In the genomic region with DNA sequence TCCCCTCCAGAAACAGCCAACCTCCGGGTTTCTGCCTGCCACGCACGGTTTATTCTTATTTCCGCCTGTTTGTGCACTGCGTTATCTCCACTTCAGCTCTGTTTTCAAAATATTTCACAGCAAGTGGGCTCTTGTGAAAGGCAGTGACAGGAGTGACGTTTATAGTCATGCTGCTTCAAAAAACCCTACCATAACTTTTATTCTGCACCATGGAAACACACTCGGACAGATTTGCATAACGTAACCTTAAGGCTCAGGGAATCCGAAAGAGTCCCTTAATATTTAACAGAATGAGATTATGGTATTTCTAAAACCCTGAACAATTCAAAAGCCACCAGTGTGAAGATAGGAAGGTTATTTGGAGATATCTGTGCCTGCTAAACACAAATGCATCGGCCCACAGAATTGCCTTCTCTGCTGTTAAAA, we compare ENCODE assay signal across 8 cellular contexts. TPM values are rescaled to one million over a fixed set of nuclear protein-coding genes. Genes with fewer than 3 reads are reported as not detected.
A peak's percentile ranks its signal among the peaks of the same experiment; 100 is the strongest.
DNase-seq lines count a peak whose midpoint lies in the region; ATAC-seq, FAIRE-seq and TF ChIP-seq lines count a peak whose summit lies in the region.

No MANE protein-coding gene starts in this region.

- ATAC-seq in HCT116 = no peak
- peak; percentile 71 for ATAC-seq in GM12878
- ATAC-seq in HepG2 = peak; percentile 11; the same call in 2 of the 3 replicates

- no peaks in the 10 kb centered on the region for H3K9me3 ChIP-seq in HCT116 (ENCODE audit: control insufficient read depth in 1 of 2, insufficient read depth in 1 of 2, low read depth in 1 of 2, low read length in 2 of 2)
- peaks cover 2% of the 10 kb centered on the region; the same call in 2 of the 3 replicates for H3K9me3 ChIP-seq in GM12878 (replicated peaks; ENCODE audit: control insufficient read depth, insufficient read depth, low read length)
- H3K9me3 ChIP-seq in HepG2 (ENCODE audit: low read length) = no peaks in the 10 kb centered on the region
- H3K9me3 ChIP-seq in transverse colon = no peaks in the 10 kb centered on the region

- H3K36me3 ChIP-seq in HCT116 (ENCODE audit: control insufficient read depth in 1 of 2, insufficient read depth in 2 of 2, low read length in 2 of 2) (peaks cover under 1 to 4% of the 10 kb centered on the region in 2 experiments; a peak in 2 of 4 replicates), GM12878 (ENCODE audit: control insufficient read depth in 2 of 2, insufficient read depth in 2 of 2, low read length in 1 of 2) (0 out of 4 replicates have a peak, but pooled peaks cover 0 to 2% of the 10 kb centered on the region in 2 experiments), HepG2 (replicated peaks in 1 of 2; ENCODE audit: control insufficient read depth in 1 of 2, insufficient read depth in 2 of 2, low read length in 2 of 2) (peaks cover 1 to 6% of the 10 kb centered on the region in 2 experiments; a peak in 3 of 5 replicates), transverse colon (peaks cover 0 to 3% (median 0%) of the 10 kb centered on the region in 4 donors)

- H3K4me2 ChIP-seq in HCT116 (ENCODE audit: low read length) (peak overlapping the region; percentile 75), GM12878 (ENCODE audit: control insufficient read depth, insufficient read depth) (peak overlapping the region; percentile 88), HepG2 (ENCODE audit: low read depth, low read length) (peak overlapping the region; percentile 94)

- intact Hi-C loops in HCT116 (cut with micrococcal nuclease) = loop anchor here (1.0 to 5.0 kb wide), 2 partner anchors 62 to 82 kb away; a partner anchor contains a TSS
- intact Hi-C loops in GM12878 (cut with micrococcal nuclease; ENCODE audit: unreplicated experiment) = loop anchor here (1.0 to 10.0 kb wide), 4 partner anchors 29 to 1265 kb away; a partner anchor contains a TSS
- intact Hi-C loops in HepG2 (cut with micrococcal nuclease; ENCODE audit: unreplicated experiment) = loop anchor here (2.0 kb wide), 1 partner anchor 63 kb away; a partner anchor contains a TSS
- intact Hi-C loops in transverse colon (cut with DNase I; ENCODE audit: low total_unique reads) = no loop called here

- peaks cover 22 to 36% of the 10 kb centered on the region in 2 experiments for H3K4me1 ChIP-seq in HCT116 (ENCODE audit: control insufficient read depth in 1 of 2, insufficient read depth in 2 of 2, low read length in 2 of 2)
- H3K4me1 ChIP-seq in GM12878 (ENCODE audit: control insufficient read depth, insufficient read depth, low read length) = peaks cover 42% of the 10 kb centered on the region
- H3K4me1 ChIP-seq in HepG2 (ENCODE audit: insufficient read depth, low read length) = peaks cover 61% of the 10 kb centered on the region
- H3K4me1 ChIP-seq in transverse colon = peaks cover 10 to 48% (median 33%) of the 10 kb centered on the region in 4 donors

- POLR2A ChIA-PET in HCT116 (lab: Charles Lee) = interaction anchor here (0.6 to 2.1 kb wide), 10 partner anchors 9 to 571 kb away, joined by 3 to 18 read pairs (median 4); a partner anchor contains a TSS
- POLR2A ChIA-PET in GM12878 (lab: Charles Lee) = interaction anchor here (0.6 to 6.2 kb wide), 24 partner anchors 9 to 576 kb away, joined by 3 to 74 read pairs (median 4); a partner anchor contains a TSS
- POLR2A ChIA-PET in HepG2 (lab: Yijun Ruan, JAX) = interaction anchor here (0.6 to 2.0 kb wide), 20 partner anchors 12 to 560 kb away, joined by 3 to 45 read pairs (median 4); a partner anchor contains a TSS

- WGBS in GM12878 (ENCODE audit: insufficient coverage, insufficient replicate concordance, low lambda C conversion rate, missing lambda C conversion rate) = 0% methylated on average over 10 of the region's 10 CpGs
- 9% methylated on average over 10 of the region's 10 CpGs for WGBS in HepG2 (ENCODE audit: low lambda C conversion rate)
- WGBS in transverse colon (ENCODE audit: low coverage in 1 of 2), 2 donors = 36 to 80% methylated on average over 1 to 10 of the region's 10 CpGs

- no peaks in the 10 kb centered on the region for H4K20me1 ChIP-seq in HCT116 (ENCODE audit: insufficient read depth)
- H4K20me1 ChIP-seq in GM12878 (ENCODE audit: control insufficient read depth, insufficient read depth) = no peaks in the 10 kb centered on the region; the same call in 1 of the 2 replicates
- peaks cover 7% of the 10 kb centered on the region; the same call in 1 of the 2 replicates for H4K20me1 ChIP-seq in HepG2 (ENCODE audit: insufficient read depth, low read length)

- H2AFZ ChIP-seq in HCT116 (ENCODE audit: low read depth, low read length, poor library complexity, severe bottlenecking) = no peak overlapping the region
- no peak overlapping the region; the same call in 1 of the 2 replicates for H2AFZ ChIP-seq in GM12878 (ENCODE audit: control insufficient read depth, low read depth, low read length)
- no peak overlapping the region for H2AFZ ChIP-seq in HepG2 (ENCODE audit: low read length)

- H3K4me3 ChIP-seq in HCT116 (replicated peaks in 1 of 2; ENCODE audit: low read depth in 1 of 2, low read length in 2 of 2) (peak overlapping the region; percentile 27 to 98), NB4 (ENCODE audit: low read depth, low read length) (peak overlapping the region; percentile 68), GM12878 (peak overlapping the region; percentile 72), HepG2 (replicated peaks in 1 of 3; ENCODE audit: insufficient read depth in 1 of 3, low read depth in 2 of 3, low read length in 3 of 3) (peak overlapping the region; percentile 65 to 76 (median 73)), transverse colon (peak overlapping the region; percentile 26 to 78 (median 55))

- no peak for TF ChIP-seq RAD21 in HCT116 (IDR thresholded peaks at IDR 0.05; ENCODE audit: low read depth)
- peak; percentile 15; the same call in 1 of the 2 replicates for TF ChIP-seq RAD21 in GM12878 (IDR thresholded peaks at IDR 0.05; ENCODE audit: insufficient read depth, low read depth, low read length)
- TF ChIP-seq RAD21 in HepG2 (CRISPR knock-in tag; IDR thresholded peaks at IDR 0.05) = no peak

- peak; percentile 31 to 34 for DNase-seq in activated CD8-positive, alpha-beta memory T cell treated with anti-CD3 and anti-CD28 coated beads for 1 hour (ENCODE audit: extremely low read depth in 1 of 2, low read depth in 1 of 2)
- DNase-seq in activated CD8-positive, alpha-beta memory T cell treated with anti-CD3 and anti-CD28 coated beads, Interleukin-2, amount 50 U/mL, for 4 hours = no peak
- DNase-seq in HCT116 (ENCODE audit: low read depth, low spot score) = no peak
- DNase-seq in NB4 (ENCODE audit: low read depth) = no peak
- peak; percentile 74 for DNase-seq in GM12878 (ENCODE audit: low read depth, low spot score)
- DNase-seq in HepG2 (ENCODE audit: low spot score) = peak; percentile 21
- DNase-seq in transverse colon = no peak
- DNase-seq in NCI-H2081 treated with DMSO at 0.1 percent for 48 hours (lab: John Stamatoyannopoulos, UW) = no peak

- peak overlapping the region; percentile 75 for H3K27ac ChIP-seq in HCT116 (ENCODE audit: low read depth, low read length)
- H3K27ac ChIP-seq in GM12878 (ENCODE audit: control insufficient read depth, insufficient read depth) = peak overlapping the region; percentile 97
- H3K27ac ChIP-seq in HepG2 (ENCODE audit: extremely low read length, insufficient read depth, low read length) = peak overlapping the region; percentile 76
- H3K27ac ChIP-seq in transverse colon = peak overlapping the region; percentile 96 to 100 (median 97)

- BruUV-seq in HCT116 (replicated peaks; lab: Mats Ljungman, UMichigan) (TSS peak; percentile 99), GM12878 (replicated peaks; lab: Mats Ljungman, UMichigan) (TSS peak; percentile 100), HepG2 (replicated peaks; lab: Mats Ljungman, UMichigan) (TSS peak; percentile 99)

- CTCF ChIA-PET in HCT116 (lab: Charles Lee) (interaction anchor here (1.4 to 1.5 kb wide), 2 partner anchors 13 to 65 kb away, joined by 6 to 7 read pairs; no protein-coding TSS in a partner anchor), GM12878 (lab: Yijun Ruan, JAX) (interaction anchor here (0.7 to 7.2 kb wide), 11 partner anchors 9 to 222 kb away, joined by 3 to 61 read pairs (median 5); a partner anchor contains a TSS), HepG2 (lab: Yijun Ruan, JAX; ENCODE audit: low intra/inter-chr PET ratio, low total read pairs) (no interaction called here)

- H3K9ac ChIP-seq in HCT116 (ENCODE audit: low read length) (peak overlapping the region; percentile 96), GM12878 (ENCODE audit: control insufficient read depth, insufficient read depth, low read length) (peak overlapping the region; percentile 91), HepG2 (ENCODE audit: insufficient read depth, low read depth, low read length) (peak overlapping the region; percentile 79)

- in situ Hi-C loops in GM12878 (cut with MboI) (no loop called here), HepG2 (cut with HindIII; ENCODE audit: extremely low pct_ligation_motif_present, low pct_unique_long_range_greater_than_20kb) (no loop called here), transverse colon (cut with MboI; ENCODE audit: low pct_ligation_motif_present in 1 of 4, low pct_unique_long_range_greater_than_20kb in 1 of 4, low sequenced_read_pairs in 3 of 4) (loop anchor here in 1 of 4 donors (5.0 kb wide), 1 partner anchor 62 kb away; a partner anchor contains a TSS)

- RAD21 ChIA-PET in HCT116 (lab: Charles Lee; ENCODE audit: low non-redundant PET in 1 of 2, low total read pairs in 2 of 2, uncharacterized antibody in 2 of 2, unreplicated experiment in 2 of 2) (no interaction called here), GM12878 (lab: Charles Lee; ENCODE audit: unreplicated experiment) (interaction anchor here (0.6 to 1.7 kb wide), 11 partner anchors 9 to 125 kb away, joined by 3 to 22 read pairs (median 5); a partner anchor contains a TSS)

- H3K9me2 ChIP-seq in HCT116 (ENCODE audit: insufficient read depth) = no peaks in the 10 kb centered on the region

- SMC1A ChIA-PET in GM12878 (lab: Charles Lee; ENCODE audit: uncharacterized antibody, unreplicated experiment) = interaction anchor here (0.7 to 3.0 kb wide), 14 partner anchors 9 to 125 kb away, joined by 3 to 25 read pairs (median 4); a partner anchor contains a TSS

- H3K27me3 ChIP-seq in HCT116 (ENCODE audit: insufficient read depth, low read length) (no peaks in the 10 kb centered on the region), GM12878 (replicated peaks in 1 of 2; ENCODE audit: control insufficient read depth in 2 of 2, insufficient read depth in 2 of 2, low read length in 1 of 2) (no peaks in the 10 kb centered on the region), HepG2 (ENCODE audit: control insufficient read depth in 1 of 2, insufficient read depth in 2 of 2, low read length in 2 of 2) (no peaks in the 10 kb centered on the region; a peak in 1 of 5 replicates), transverse colon (no peaks in the 10 kb centered on the region)

- peak in 1 of 2 experiments; percentile 18; a peak in 1 of 4 replicates for TF ChIP-seq EP300 in GM12878 (IDR thresholded peaks at IDR 0.05; ENCODE audit: borderline replicate concordance in 1 of 2, control insufficient read depth in 1 of 2, low read depth in 2 of 2, low read length in 2 of 2)
- TF ChIP-seq EP300 in HepG2 (IDR thresholded peaks at IDR 0.05; ENCODE audit: low read depth in 2 of 2, low read length in 2 of 2) = no peak
- no peak for TF ChIP-seq EP300 in HepG2 (CRISPR knock-in tag; IDR thresholded peaks at IDR 0.05; ENCODE audit: borderline replicate concordance)
- no peak for TF ChIP-seq EP300 in transverse colon (IDR thresholded peaks at IDR 0.05; ENCODE audit: low read depth)

- no peak for TF ChIP-seq CTCF in HCT116 (IDR thresholded peaks at IDR 0.05 in 2 of 3, conservative IDR thresholded peaks at IDR 0.05 in 1 of 3; ENCODE audit: borderline replicate concordance in 1 of 3, insufficient read depth in 1 of 3, low read depth in 2 of 3, low read length in 2 of 3)
- no peak for TF ChIP-seq CTCF in NB4 (IDR thresholded peaks at IDR 0.05; ENCODE audit: low read depth, low read length)
- TF ChIP-seq CTCF in GM12878 (IDR thresholded peaks at IDR 0.05 in 2 of 3, conservative IDR thresholded peaks at IDR 0.05 in 1 of 3; ENCODE audit: control insufficient read depth in 2 of 3, extremely low read depth in 1 of 3, insufficient read depth in 1 of 3, low read depth in 3 of 3, low read length in 3 of 3) = no peak
- TF ChIP-seq CTCF in HepG2 (CRISPR knock-in tag; IDR thresholded peaks at IDR 0.05) = no peak
- no peak for TF ChIP-seq CTCF in transverse colon (IDR thresholded peaks at IDR 0.05)

- peak; percentile 31 for FAIRE-seq in GM12878 (lab: Jason Lieb, UNC)
- no peak for FAIRE-seq in HepG2 (lab: Jason Lieb, UNC)

- TF ChIP-seq POLR2A in HCT116 (IDR thresholded peaks at IDR 0.05; ENCODE audit: borderline replicate concordance, extremely low read depth, insufficient read depth, insufficient read length) (no peak), NB4 (IDR thresholded peaks at IDR 0.05; ENCODE audit: extremely low read depth, insufficient read length) (no peak), GM12878 (IDR thresholded peaks at IDR 0.05; ENCODE audit: low read depth, low read length) (no peak), HepG2 (IDR thresholded peaks at IDR 0.05; ENCODE audit: insufficient read depth in 1 of 2, low read depth in 2 of 2, low read length in 2 of 2) (no peak), transverse colon (IDR thresholded peaks at IDR 0.05) (no peak)

- H3K79me2 ChIP-seq in HCT116 (ENCODE audit: insufficient read depth, low read length) (peaks cover 43% of the 10 kb centered on the region), GM12878 (ENCODE audit: control insufficient read depth, insufficient read depth, low read length) (peaks cover 43% of the 10 kb centered on the region), HepG2 (ENCODE audit: insufficient read depth, low read length) (peaks cover 42% of the 10 kb centered on the region)

RNA-seq across cellular contexts. Expression of a gene that starts 0.8 kb away (rescaled TPM):
- 22.5 TPM for total RNA-seq in HCT116 (2021; ENCODE audit: unreplicated experiment)
- 7.5 and 9.6 TPM in 2 replicates for polyA plus RNA-seq in HCT116 (2012)
- total RNA-seq in GM12878 (2013; cell fraction: nucleolus; rRNA removed) = 18.8 and 19.4 TPM in 2 replicates
- 14.3 and 17.2 TPM in 2 replicates for total RNA-seq in GM12878 (2014; rRNA removed)
- total RNA-seq in GM12878 (2014; rRNA removed; fragmentation: Illumina TruSeq; extraction: Trizol) = 15.4 and 16.0 TPM in 2 replicates
- 12.7 and 13.0 TPM in 2 replicates for total RNA-seq in GM12878 (2021)
- polyA plus RNA-seq in GM12878 (2011; ENCODE audit: low read depth) = 6.0 TPM
- 19.4 and 26.6 TPM in 2 replicates for polyA plus RNA-seq in GM12878 (2011; rRNA removed)
- 8.3 and 10.8 TPM in 2 replicates for polyA plus RNA-seq in GM12878 (2011; cell fraction: cytosol; rRNA removed)
- polyA plus RNA-seq in GM12878 (2011; cell fraction: nucleus; rRNA removed) = 4.3 and 7.1 TPM in 2 replicates
- 8.1 and 8.3 TPM in 2 replicates for polyA plus RNA-seq in GM12878 (2012)
- 12.2 and 16.2 TPM in 2 replicates for polyA plus RNA-seq in GM12878 (2014; fragmentation: Illumina TruSeq; extraction: Trizol)
- 1 to 10 TPM; 2.7 to 4.3 TPM for polyA plus RNA-seq in GM12878 (2014; fragmentation: Nextera tagmentation; extraction: Ambion mirVana)
- polyA plus RNA-seq in GM12878 (2014; rRNA removed) = 9.6 and 11.5 TPM in 2 replicates
- polyA plus RNA-seq in GM12878 (2016; fragmentation: Nextera tagmentation; extraction: Ambion mirVana) = 10 to 100 TPM; 11.7 to 14.1 TPM
- 10.3 and 11.3 TPM in 2 replicates for polyA minus RNA-seq in GM12878 (2011; rRNA and poly(A)+ RNA removed)
- polyA minus RNA-seq in GM12878 (2011; cell fraction: cytosol; rRNA and poly(A)+ RNA removed) = 7.1 and 7.6 TPM in 2 replicates
- 3.9 and 7.9 TPM in 2 replicates for polyA minus RNA-seq in GM12878 (2011; cell fraction: nucleus; rRNA and poly(A)+ RNA removed)
- 19.6 and 24.7 TPM in 2 replicates for total RNA-seq in HepG2 (2016; rRNA removed; fragmentation: Illumina TruSeq; extraction: Trizol)
- 2.0 and 2.4 TPM in 2 replicates for total RNA-seq in HepG2 (2016; cell fraction: cytosol; rRNA removed; fragmentation: Illumina TruSeq; extraction: Trizol; ENCODE audit: low read depth)
- total RNA-seq in HepG2 (2016; cell fraction: insoluble cytoplasmic fraction; rRNA removed; fragmentation: Illumina TruSeq; extraction: Trizol) = 19.8 and 25.8 TPM in 2 replicates
- 5.6 and 6.8 TPM in 2 replicates for total RNA-seq in HepG2 (2016; cell fraction: membrane; rRNA removed; fragmentation: Illumina TruSeq; extraction: Trizol)
- total RNA-seq in HepG2 (2016; cell fraction: nucleus; rRNA removed; fragmentation: Illumina TruSeq; extraction: Trizol) = 11.3 and 13.2 TPM in 2 replicates
- polyA plus RNA-seq in HepG2 (2011; rRNA removed) = 9.3 and 10.8 TPM in 2 replicates
- polyA plus RNA-seq in HepG2 (2011; cell fraction: cytosol; rRNA removed) = 6.6 and 10.2 TPM in 2 replicates
- 4.4 and 5.5 TPM in 2 replicates for polyA plus RNA-seq in HepG2 (2011; cell fraction: nucleus; rRNA removed)
- 5.1 and 6.9 TPM in 2 replicates for polyA plus RNA-seq in HepG2 (2012)
- polyA plus RNA-seq in HepG2 (2016; cell fraction: cytosol; fragmentation: Illumina TruSeq; extraction: Trizol; ENCODE audit: low read depth) = 0.27 and 0.31 TPM in 2 replicates
- polyA plus RNA-seq in HepG2 (2016; cell fraction: insoluble cytoplasmic fraction; fragmentation: Illumina TruSeq; extraction: Trizol; ENCODE audit: low read depth) = 19.9 and 21.1 TPM in 2 replicates
- polyA plus RNA-seq in HepG2 (2016; cell fraction: membrane; fragmentation: Illumina TruSeq; extraction: Trizol; ENCODE audit: low read depth) = 1.2 and 1.5 TPM in 2 replicates
- polyA plus RNA-seq in HepG2 (2016; cell fraction: nucleus; fragmentation: Illumina TruSeq; extraction: Trizol; ENCODE audit: insufficient read depth, low read depth) = 13.3 and 14.1 TPM in 2 replicates
- 6.0 and 7.8 TPM in 2 replicates for polyA minus RNA-seq in HepG2 (2011; rRNA and poly(A)+ RNA removed; ENCODE audit: low replicate concordance)
- 12.2 and 13.0 TPM in 2 replicates for polyA minus RNA-seq in HepG2 (2011; cell fraction: cytosol; rRNA and poly(A)+ RNA removed)
- 14.9 and 16.3 TPM in 2 replicates for polyA minus RNA-seq in HepG2 (2011; cell fraction: nucleus; rRNA and poly(A)+ RNA removed)
- total RNA-seq in transverse colon = 10 to 100 TPM in 2 of 4 donors, 1 to 10 TPM in 2; 4.4 to 19.2 (median 13.2) TPM

RNA-seq across cellular contexts. Expression of a gene that starts 58.9 kb away (rescaled TPM):
- total RNA-seq in HCT116 (2021; ENCODE audit: unreplicated experiment) = not detected
- polyA plus RNA-seq in HCT116 (2012) = not detected in 2 replicates
- not detected in 2 replicates for total RNA-seq in GM12878 (2013; cell fraction: nucleolus; rRNA removed)
- not detected in 2 replicates for total RNA-seq in GM12878 (2014; rRNA removed)
- total RNA-seq in GM12878 (2014; rRNA removed; fragmentation: Illumina TruSeq; extraction: Trizol) = not detected in 2 replicates
- not detected in 2 replicates for total RNA-seq in GM12878 (2021)
- polyA plus RNA-seq in GM12878 (2011; ENCODE audit: low read depth) = not detected
- polyA plus RNA-seq in GM12878 (2011; rRNA removed) = not detected in 2 replicates
- polyA plus RNA-seq in GM12878 (2011; cell fraction: cytosol; rRNA removed) = not detected in 2 replicates
- not detected in 2 replicates for polyA plus RNA-seq in GM12878 (2011; cell fraction: nucleus; rRNA removed)
- polyA plus RNA-seq in GM12878 (2012) = not detected in 2 replicates
- not detected in 2 replicates for polyA plus RNA-seq in GM12878 (2014; fragmentation: Illumina TruSeq; extraction: Trizol)
- polyA plus RNA-seq in GM12878 (2014; fragmentation: Nextera tagmentation; extraction: Ambion mirVana) = not detected
- polyA plus RNA-seq in GM12878 (2014; rRNA removed) = not detected in 2 replicates
- polyA plus RNA-seq in GM12878 (2016; fragmentation: Nextera tagmentation; extraction: Ambion mirVana) = not detected
- not detected in 2 replicates for polyA minus RNA-seq in GM12878 (2011; rRNA and poly(A)+ RNA removed)
- polyA minus RNA-seq in GM12878 (2011; cell fraction: cytosol; rRNA and poly(A)+ RNA removed) = not detected in 2 replicates
- polyA minus RNA-seq in GM12878 (2011; cell fraction: nucleus; rRNA and poly(A)+ RNA removed) = not detected in 2 replicates
- 0.13 and 0.15 TPM in 2 replicates for total RNA-seq in HepG2 (2016; rRNA removed; fragmentation: Illumina TruSeq; extraction: Trizol)
- total RNA-seq in HepG2 (2016; cell fraction: cytosol; rRNA removed; fragmentation: Illumina TruSeq; extraction: Trizol; ENCODE audit: low read depth) = not detected in 2 replicates
- 0.11 TPM in 1 of 2 replicates, not detected in the other for total RNA-seq in HepG2 (2016; cell fraction: insoluble cytoplasmic fraction; rRNA removed; fragmentation: Illumina TruSeq; extraction: Trizol)
- not detected in 2 replicates for total RNA-seq in HepG2 (2016; cell fraction: membrane; rRNA removed; fragmentation: Illumina TruSeq; extraction: Trizol)
- 0.28 TPM in 1 of 2 replicates, not detected in the other for total RNA-seq in HepG2 (2016; cell fraction: nucleus; rRNA removed; fragmentation: Illumina TruSeq; extraction: Trizol)
- polyA plus RNA-seq in HepG2 (2011; rRNA removed) = 0.33 and 0.42 TPM in 2 replicates
- 0.42 and 0.65 TPM in 2 replicates for polyA plus RNA-seq in HepG2 (2011; cell fraction: cytosol; rRNA removed)
- 0.16 and 0.28 TPM in 2 replicates for polyA plus RNA-seq in HepG2 (2011; cell fraction: nucleus; rRNA removed)
- polyA plus RNA-seq in HepG2 (2012) = 0.29 and 0.47 TPM in 2 replicates
- polyA plus RNA-seq in HepG2 (2016; cell fraction: cytosol; fragmentation: Illumina TruSeq; extraction: Trizol; ENCODE audit: low read depth) = not detected in 2 replicates
- polyA plus RNA-seq in HepG2 (2016; cell fraction: insoluble cytoplasmic fraction; fragmentation: Illumina TruSeq; extraction: Trizol; ENCODE audit: low read depth) = not detected in 2 replicates
- 0.08 TPM in 1 of 2 replicates, not detected in the other for polyA plus RNA-seq in HepG2 (2016; cell fraction: membrane; fragmentation: Illumina TruSeq; extraction: Trizol; ENCODE audit: low read depth)
- polyA plus RNA-seq in HepG2 (2016; cell fraction: nucleus; fragmentation: Illumina TruSeq; extraction: Trizol; ENCODE audit: insufficient read depth, low read depth) = not detected in 2 replicates
- 0.28 TPM in 1 of 2 replicates, not detected in the other for polyA minus RNA-seq in HepG2 (2011; rRNA and poly(A)+ RNA removed; ENCODE audit: low replicate concordance)
- not detected in 2 replicates for polyA minus RNA-seq in HepG2 (2011; cell fraction: cytosol; rRNA and poly(A)+ RNA removed)
- not detected in 2 replicates for polyA minus RNA-seq in HepG2 (2011; cell fraction: nucleus; rRNA and poly(A)+ RNA removed)
- 10 to 100 TPM in 2 of 4 donors, under 1 TPM in 1, not detected in 1; 0.55 to 28.7 (median 24.5) TPM for total RNA-seq in transverse colon

Comparison
In these comparisons a context has a peak if more than half of its experiments do, and no peak if none do; other contexts are left out.
1. DNase-seq: peak in activated CD8-positive, alpha-beta memory T cell treated with anti-CD3 and anti-CD28 coated beads for 1 hour (2 of 2), GM12878 (single experiment) and HepG2 (single experiment); none in activated CD8-positive, alpha-beta memory T cell treated with anti-CD3 and anti-CD28 coated beads, Interleukin-2, amount 50 U/mL, for 4 hours (single experiment), HCT116 (single experiment), NB4 (single experiment), transverse colon (single experiment) and NCI-H2081 treated with DMSO at 0.1 percent for 48 hours (single experiment).
2. Peak in every context shown above with its lines, with median percentiles within 50 percentile points of each other: H3K27ac ChIP-seq, H3K4me2 ChIP-seq, H3K4me3 ChIP-seq and H3K9ac ChIP-seq.